ENCODE assay signal across 10 cellular contexts in the genomic region with DNA sequence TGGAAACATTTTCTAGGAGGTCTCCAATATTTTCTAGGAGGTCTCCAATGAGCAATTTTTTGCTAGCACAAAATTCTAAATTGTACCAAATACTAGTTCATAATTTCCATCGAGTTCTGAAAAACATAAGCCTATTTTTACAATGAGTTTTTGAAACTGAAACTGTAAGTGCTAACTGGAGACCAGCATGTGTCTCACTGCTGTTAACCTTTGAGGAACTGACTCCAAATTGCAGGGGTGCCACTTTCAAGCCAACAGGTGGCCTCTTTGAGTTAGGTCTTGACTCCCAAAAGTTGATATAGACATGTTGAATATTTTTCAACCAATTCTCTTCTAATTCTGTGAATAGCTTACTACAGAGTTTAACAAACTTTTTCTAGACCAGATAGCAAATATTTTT. TPM values are rescaled to one million over a fixed set of nuclear protein-coding genes. Genes with fewer than 3 reads are reported as not detected.
DNase-seq lines count a peak whose midpoint lies in the region; ATAC-seq and TF ChIP-seq lines count a peak whose summit lies in the region.
"Had no signal": no experiment of that assay in that cellular context is flagged by ENCODE, and none has a peak within 500 bp of the region (broad histone marks: within the 10 kb centered on the region; RNA-seq: fewer than 3 reads in every experiment).

No MANE protein-coding gene starts in this region.

- no peaks in the 10 kb centered on the region for H3K9me3 Mint-ChIP-seq in T-cell
- H3K9me3 Mint-ChIP-seq in GM23338: no peaks in the 10 kb centered on the region
- H3K9me3 Mint-ChIP-seq: activated naive CD4-positive, alpha-beta T cell treated with anti-CD3 and anti-CD28 coated beads, Interleukin-2, amount 50 U/mL, for 72 hours had no signal

- H3K79me2 ChIP-seq in GM23338 (replicated peaks; ENCODE audit: insufficient read depth): no peaks in the 10 kb centered on the region

- DNase-seq in esophagus squamous epithelium (lab: John Stamatoyannopoulos, UW): no peak
- DNase-seq in T-cell: no peak
- no peak for DNase-seq in hippocampal formation (lab: John Stamatoyannopoulos, UW)
- no peak for DNase-seq in Ammon's horn (ENCODE audit: low spot score)
- DNase-seq in GM23338 (ENCODE audit: low spot score): no peak

- intact Hi-C loops in esophagus squamous epithelium (cut with DNase I): loop anchor here (10.0 kb wide), 2 partner anchors 49 to 409 kb away; no protein-coding TSS in a partner anchor

- POLR2A ChIA-PET in T-cell (lab: Charles Lee): interaction anchor here in 1 of 2 donors (0.6 kb wide), 1 partner anchor 451 kb away, joined by 7 read pairs; no protein-coding TSS in a partner anchor

- H2AFZ ChIP-seq in GM23338: no peak overlapping the region

- H3K4me1 ChIP-seq in esophagus squamous epithelium (peaks cover 0 to 9% (median 8%) of the 10 kb centered on the region in 3 donors), GM23338 (ENCODE audit: insufficient read depth) (0 out of 2 replicates have a peak, but pooled peaks cover 3% of the 10 kb centered on the region)

- no peak overlapping the region for H3K4me2 ChIP-seq in GM23338

- ATAC-seq in GM19463 (IDR thresholded peaks at IDR 0.05; ENCODE audit: unreplicated experiment) (peak; percentile 91), HG03378 (IDR thresholded peaks at IDR 0.05; ENCODE audit: unreplicated experiment) (peak; percentile 94), T-cell (replicated peaks in 1 of 4) (no peak), GM23338 (no peak)

- CTCF ChIA-PET in T-cell (lab: Charles Lee): no interaction called here

- 5 to 26% methylated on average over 1 of the region's 1 CpG for WGBS in esophagus squamous epithelium, 2 donors

- H3K27me3 Mint-ChIP-seq in T-cell (no peaks in the 10 kb centered on the region), GM23338 (ENCODE audit: insufficient read depth, low read depth, poor library complexity) (no peaks in the 10 kb centered on the region)

- H3K4me3 ChIP-seq in esophagus squamous epithelium: no peak overlapping the region
- H3K4me3 ChIP-seq in GM23338: no peak overlapping the region

- H3K36me3 Mint-ChIP-seq in T-cell (no peaks in the 10 kb centered on the region), GM23338 (ENCODE audit: low read depth) (no peaks in the 10 kb centered on the region)
- H3K36me3 Mint-ChIP-seq: activated naive CD4-positive, alpha-beta T cell treated with anti-CD3 and anti-CD28 coated beads, Interleukin-2, amount 50 U/mL, for 72 hours had no signal

- H3K27ac Mint-ChIP-seq in T-cell (no peak overlapping the region), GM23338 (no peak overlapping the region)
- H3K27ac Mint-ChIP-seq: activated naive CD4-positive, alpha-beta T cell treated with anti-CD3 and anti-CD28 coated beads, Interleukin-2, amount 50 U/mL, for 72 hours; nephron had no signal

- TF ChIP-seq CTCF in GM12873 (IDR thresholded peaks at IDR 0.05; ENCODE audit: insufficient read depth, low read depth, low read length, missing control alignments) (peak; percentile 38), esophagus squamous epithelium (IDR thresholded peaks at IDR 0.05) (no peak), GM23338 (conservative IDR thresholded peaks at IDR 0.05; ENCODE audit: low read depth in 2 of 2) (0 out of 4 replicates have a peak, but pooled peaks of 1 of the 2 experiments have one; percentile 4)

- H3K9me3 ChIP-seq in esophagus squamous epithelium: no peaks in the 10 kb centered on the region

- H3K4me3 Mint-ChIP-seq in T-cell (no peak overlapping the region), GM23338 (no peak overlapping the region)
- H3K4me3 Mint-ChIP-seq: nephron had no signal

- H3K9me2 ChIP-seq in GM23338 (ENCODE audit: insufficient read depth): peaks cover 6% of the 10 kb centered on the region

- H3F3A ChIP-seq in GM23338 (replicated peaks; ENCODE audit: low read depth): no peaks in the 10 kb centered on the region

- H3K27ac ChIP-seq in esophagus squamous epithelium: peak overlapping the region in 3 of 4 donors; percentile 31 to 56 (median 36)
- H3K27ac ChIP-seq in GM23338 (ENCODE audit: low read depth): no peak overlapping the region

- H3K27me3 ChIP-seq in esophagus squamous epithelium (no peaks in the 10 kb centered on the region), GM23338 (ENCODE audit: insufficient read depth) (no peaks in the 10 kb centered on the region)

- peaks cover 13 to 16% (median 15%) of the 10 kb centered on the region in 3 donors for H3K4me1 Mint-ChIP-seq in T-cell
- H3K4me1 Mint-ChIP-seq in GM23338: peaks cover 6% of the 10 kb centered on the region
- H3K4me1 Mint-ChIP-seq: nephron had no signal

- no peak for TF ChIP-seq POLR2A in esophagus squamous epithelium (IDR thresholded peaks at IDR 0.05)

- H3K36me3 ChIP-seq in esophagus squamous epithelium (no peaks in the 10 kb centered on the region), GM23338 (ENCODE audit: insufficient read depth) (no peaks in the 10 kb centered on the region)

- H4K20me1 ChIP-seq in GM23338 (replicated peaks; ENCODE audit: insufficient read depth): no peaks in the 10 kb centered on the region

TF ChIP-seq in GM23338, 12 proteins besides CTCF, POLR2A, EP300 and RAD21:
- TF ChIP-seq ZNF114 (CRISPR knock-in tag; IDR thresholded peaks at IDR 0.05) (no peak), CREB1 (CRISPR knock-in tag; IDR thresholded peaks at IDR 0.05; ENCODE audit: low read depth) (no peak), ZNF331 (CRISPR knock-in tag; IDR thresholded peaks at IDR 0.05; ENCODE audit: low read depth) (no peak), NANOG (IDR thresholded peaks at IDR 0.05; ENCODE audit: borderline replicate concordance) (no peak), JUNB (IDR thresholded peaks at IDR 0.05; ENCODE audit: unreplicated experiment) (no peak)
- TF ChIP-seq, protein P1, sequence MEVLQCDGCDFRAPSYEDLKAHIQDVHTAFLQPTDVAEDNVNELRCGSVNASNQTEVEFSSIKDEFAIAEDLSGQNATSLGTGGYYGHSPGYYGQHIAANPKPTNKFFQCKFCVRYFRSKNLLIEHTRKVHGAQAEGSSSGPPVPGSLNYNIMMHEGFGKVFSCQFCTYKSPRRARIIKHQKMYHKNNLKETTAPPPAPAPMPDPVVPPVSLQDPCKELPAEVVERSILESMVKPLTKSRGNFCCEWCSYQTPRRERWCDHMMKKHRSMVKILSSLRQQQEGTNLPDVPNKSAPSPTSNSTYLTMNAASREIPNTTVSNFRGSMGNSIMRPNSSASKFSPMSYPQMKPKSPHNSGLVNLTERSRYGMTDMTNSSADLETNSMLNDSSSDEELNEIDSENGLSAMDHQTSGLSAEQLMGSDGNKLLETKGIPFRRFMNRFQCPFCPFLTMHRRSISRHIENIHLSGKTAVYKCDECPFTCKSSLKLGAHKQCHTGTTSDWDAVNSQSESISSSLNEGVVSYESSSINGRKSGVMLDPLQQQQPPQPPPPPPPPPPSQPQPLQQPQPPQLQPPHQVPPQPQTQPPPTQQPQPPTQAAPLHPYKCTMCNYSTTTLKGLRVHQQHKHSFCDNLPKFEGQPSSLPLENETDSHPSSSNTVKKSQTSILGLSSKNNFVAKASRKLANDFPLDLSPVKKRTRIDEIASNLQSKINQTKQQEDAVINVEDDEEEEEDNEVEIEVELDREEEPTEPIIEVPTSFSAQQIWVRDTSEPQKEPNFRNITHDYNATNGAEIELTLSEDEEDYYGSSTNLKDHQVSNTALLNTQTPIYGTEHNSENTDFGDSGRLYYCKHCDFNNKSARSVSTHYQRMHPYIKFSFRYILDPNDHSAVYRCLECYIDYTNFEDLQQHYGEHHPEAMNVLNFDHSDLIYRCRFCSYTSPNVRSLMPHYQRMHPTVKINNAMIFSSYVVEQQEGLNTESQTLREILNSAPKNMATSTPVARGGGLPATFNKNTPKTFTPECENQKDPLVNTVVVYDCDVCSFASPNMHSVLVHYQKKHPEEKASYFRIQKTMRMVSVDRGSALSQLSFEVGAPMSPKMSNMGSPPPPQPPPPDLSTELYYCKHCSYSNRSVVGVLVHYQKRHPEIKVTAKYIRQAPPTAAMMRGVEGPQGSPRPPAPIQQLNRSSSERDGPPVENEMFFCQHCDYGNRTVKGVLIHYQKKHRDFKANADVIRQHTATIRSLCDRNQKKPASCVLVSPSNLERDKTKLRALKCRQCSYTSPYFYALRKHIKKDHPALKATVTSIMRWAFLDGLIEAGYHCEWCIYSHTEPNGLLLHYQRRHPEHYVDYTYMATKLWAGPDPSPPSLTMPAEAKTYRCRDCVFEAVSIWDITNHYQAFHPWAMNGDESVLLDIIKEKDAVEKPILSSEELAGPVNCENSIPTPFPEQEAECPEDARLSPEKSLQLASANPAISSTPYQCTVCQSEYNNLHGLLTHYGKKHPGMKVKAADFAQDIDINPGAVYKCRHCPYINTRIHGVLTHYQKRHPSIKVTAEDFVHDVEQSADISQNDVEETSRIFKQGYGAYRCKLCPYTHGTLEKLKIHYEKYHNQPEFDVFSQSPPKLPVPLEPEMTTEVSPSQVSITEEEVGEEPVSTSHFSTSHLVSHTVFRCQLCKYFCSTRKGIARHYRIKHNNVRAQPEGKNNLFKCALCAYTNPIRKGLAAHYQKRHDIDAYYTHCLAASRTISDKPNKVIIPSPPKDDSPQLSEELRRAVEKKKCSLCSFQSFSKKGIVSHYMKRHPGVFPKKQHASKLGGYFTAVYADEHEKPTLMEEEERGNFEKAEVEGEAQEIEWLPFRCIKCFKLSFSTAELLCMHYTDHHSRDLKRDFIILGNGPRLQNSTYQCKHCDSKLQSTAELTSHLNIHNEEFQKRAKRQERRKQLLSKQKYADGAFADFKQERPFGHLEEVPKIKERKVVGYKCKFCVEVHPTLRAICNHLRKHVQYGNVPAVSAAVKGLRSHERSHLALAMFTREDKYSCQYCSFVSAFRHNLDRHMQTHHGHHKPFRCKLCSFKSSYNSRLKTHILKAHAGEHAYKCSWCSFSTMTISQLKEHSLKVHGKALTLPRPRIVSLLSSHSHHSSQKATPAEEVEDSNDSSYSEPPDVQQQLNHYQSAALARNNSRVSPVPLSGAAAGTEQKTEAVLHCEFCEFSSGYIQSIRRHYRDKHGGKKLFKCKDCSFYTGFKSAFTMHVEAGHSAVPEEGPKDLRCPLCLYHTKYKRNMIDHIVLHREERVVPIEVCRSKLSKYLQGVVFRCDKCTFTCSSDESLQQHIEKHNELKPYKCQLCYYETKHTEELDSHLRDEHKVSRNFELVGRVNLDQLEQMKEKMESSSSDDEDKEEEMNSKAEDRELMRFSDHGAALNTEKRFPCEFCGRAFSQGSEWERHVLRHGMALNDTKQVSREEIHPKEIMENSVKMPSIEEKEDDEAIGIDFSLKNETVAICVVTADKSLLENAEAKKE (CRISPR knock-in tag; IDR thresholded peaks at IDR 0.05): no peak

RNA-seq across cellular contexts. Expression of a gene that starts 58.8 kb away (rescaled TPM):
- total RNA-seq in esophagus squamous epithelium (100 to 1,000 TPM in 2 of 4 donors, 10 to 100 TPM in 2; 21.7 to 171 (median 86.8) TPM), T-cell (1 to 10 TPM in 2 of 5 donors, under 1 TPM in 2, not detected in 1; 0.25 to 1.4 (median 0.98) TPM)
- 16.0 and 22.5 TPM in 2 replicates for total RNA-seq in GM23338 (2014; rRNA removed; shearing (Covaris generic))
- polyA plus RNA-seq in GM23338 (2016; fragmentation: Nextera tagmentation; extraction: Ambion mirVana): 16.0 and 21.1 TPM in 2 replicates
- total RNA-seq: activated naive CD4-positive, alpha-beta T cell treated with anti-CD3 and anti-CD28 coated beads, Interleukin-2, amount 50 U/mL, for 72 hours had no signal

Comparison
In these comparisons a context has a peak if more than half of its experiments do, and no peak if none do; other contexts are left out.
1. ATAC-seq: peak in GM19463 (single experiment) and HG03378 (single experiment); none in T-cell (0 of 4) and GM23338 (single experiment).